1 cellular context compared by ENCODE assay signal in genomic region chr12:107681836-107682820, GRCh38.
TF ChIP-seq lines count a peak whose summit lies in the region.

No MANE protein-coding gene starts in this region.

TF ChIP-seq in HepG2, 621 proteins besides CTCF, POLR2A, EP300 and RAD21 (continued from another document and continues in another):
- TF ChIP-seq, protein P1, sequence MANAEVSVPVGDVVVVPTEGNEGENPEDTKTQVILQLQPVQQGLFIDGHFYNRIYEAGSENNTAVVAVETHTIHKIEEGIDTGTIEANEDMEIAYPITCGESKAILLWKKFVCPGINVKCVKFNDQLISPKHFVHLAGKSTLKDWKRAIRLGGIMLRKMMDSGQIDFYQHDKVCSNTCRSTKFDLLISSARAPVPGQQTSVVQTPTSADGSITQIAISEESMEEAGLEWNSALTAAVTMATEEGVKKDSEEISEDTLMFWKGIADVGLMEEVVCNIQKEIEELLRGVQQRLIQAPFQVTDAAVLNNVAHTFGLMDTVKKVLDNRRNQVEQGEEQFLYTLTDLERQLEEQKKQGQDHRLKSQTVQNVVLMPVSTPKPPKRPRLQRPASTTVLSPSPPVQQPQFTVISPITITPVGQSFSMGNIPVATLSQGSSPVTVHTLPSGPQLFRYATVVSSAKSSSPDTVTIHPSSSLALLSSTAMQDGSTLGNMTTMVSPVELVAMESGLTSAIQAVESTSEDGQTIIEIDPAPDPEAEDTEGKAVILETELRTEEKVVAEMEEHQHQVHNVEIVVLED (CRISPR knock-in tag; IDR thresholded peaks at IDR 0.05; ENCODE audit: borderline replicate concordance): no peak; the same call in 1 of the 2 replicates
- TF ChIP-seq KDM1A (CRISPR knock-in tag; IDR thresholded peaks at IDR 0.05): no peak
- TF ChIP-seq ZNF274 (CRISPR knock-in tag; IDR thresholded peaks at IDR 0.05): no peak
- TF ChIP-seq ZNF280B (CRISPR knock-in tag; IDR thresholded peaks at IDR 0.05; ENCODE audit: borderline replicate concordance): peak; percentile 45
- peak; percentile 61 for TF ChIP-seq DBP (CRISPR knock-in tag; IDR thresholded peaks at IDR 0.05; ENCODE audit: not compliant biosample characterization)
- TF ChIP-seq CEBPB (IDR thresholded peaks at IDR 0.05; ENCODE audit: borderline replicate concordance, low read depth, low read length): no peak
- TF ChIP-seq ZNF207 (IDR thresholded peaks at IDR 0.05; ENCODE audit: borderline replicate concordance): no peak
- TF ChIP-seq, protein P2, sequence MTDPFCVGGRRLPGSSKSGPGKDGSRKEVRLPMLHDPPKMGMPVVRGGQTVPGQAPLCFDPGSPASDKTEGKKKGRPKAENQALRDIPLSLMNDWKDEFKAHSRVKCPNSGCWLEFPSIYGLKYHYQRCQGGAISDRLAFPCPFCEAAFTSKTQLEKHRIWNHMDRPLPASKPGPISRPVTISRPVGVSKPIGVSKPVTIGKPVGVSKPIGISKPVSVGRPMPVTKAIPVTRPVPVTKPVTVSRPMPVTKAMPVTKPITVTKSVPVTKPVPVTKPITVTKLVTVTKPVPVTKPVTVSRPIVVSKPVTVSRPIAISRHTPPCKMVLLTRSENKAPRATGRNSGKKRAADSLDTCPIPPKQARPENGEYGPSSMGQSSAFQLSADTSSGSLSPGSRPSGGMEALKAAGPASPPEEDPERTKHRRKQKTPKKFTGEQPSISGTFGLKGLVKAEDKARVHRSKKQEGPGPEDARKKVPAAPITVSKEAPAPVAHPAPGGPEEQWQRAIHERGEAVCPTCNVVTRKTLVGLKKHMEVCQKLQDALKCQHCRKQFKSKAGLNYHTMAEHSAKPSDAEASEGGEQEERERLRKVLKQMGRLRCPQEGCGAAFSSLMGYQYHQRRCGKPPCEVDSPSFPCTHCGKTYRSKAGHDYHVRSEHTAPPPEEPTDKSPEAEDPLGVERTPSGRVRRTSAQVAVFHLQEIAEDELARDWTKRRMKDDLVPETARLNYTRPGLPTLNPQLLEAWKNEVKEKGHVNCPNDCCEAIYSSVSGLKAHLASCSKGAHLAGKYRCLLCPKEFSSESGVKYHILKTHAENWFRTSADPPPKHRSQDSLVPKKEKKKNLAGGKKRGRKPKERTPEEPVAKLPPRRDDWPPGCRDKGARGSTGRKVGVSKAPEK (CRISPR knock-in tag; IDR thresholded peaks at IDR 0.05; ENCODE audit: borderline replicate concordance): no peak
- TF ChIP-seq, protein P3, sequence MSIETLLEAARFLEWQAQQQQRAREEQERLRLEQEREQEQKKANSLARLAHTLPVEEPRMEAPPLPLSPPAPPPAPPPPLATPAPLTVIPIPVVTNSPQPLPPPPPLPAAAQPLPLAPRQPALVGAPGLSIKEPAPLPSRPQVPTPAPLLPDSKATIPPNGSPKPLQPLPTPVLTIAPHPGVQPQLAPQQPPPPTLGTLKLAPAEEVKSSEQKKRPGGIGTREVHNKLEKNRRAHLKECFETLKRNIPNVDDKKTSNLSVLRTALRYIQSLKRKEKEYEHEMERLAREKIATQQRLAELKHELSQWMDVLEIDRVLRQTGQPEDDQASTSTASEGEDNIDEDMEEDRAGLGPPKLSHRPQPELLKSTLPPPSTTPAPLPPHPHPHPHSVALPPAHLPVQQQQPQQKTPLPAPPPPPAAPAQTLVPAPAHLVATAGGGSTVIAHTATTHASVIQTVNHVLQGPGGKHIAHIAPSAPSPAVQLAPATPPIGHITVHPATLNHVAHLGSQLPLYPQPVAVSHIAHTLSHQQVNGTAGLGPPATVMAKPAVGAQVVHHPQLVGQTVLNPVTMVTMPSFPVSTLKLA (IDR thresholded peaks at IDR 0.05): no peak
- no peak for TF ChIP-seq ZNF629 (CRISPR knock-in tag; conservative IDR thresholded peaks at IDR 0.05)
- TF ChIP-seq ZNF556 (CRISPR knock-in tag; IDR thresholded peaks at IDR 0.05; ENCODE audit: borderline replicate concordance): no peak
- no peak for TF ChIP-seq ZFAT (CRISPR knock-in tag; conservative IDR thresholded peaks at IDR 0.05)
- TF ChIP-seq HINFP (CRISPR knock-in tag; IDR thresholded peaks at IDR 0.05; ENCODE audit: low read depth): no peak; the same call in 1 of the 2 replicates
- peak; percentile 63 for TF ChIP-seq HNF1B (CRISPR knock-in tag; IDR thresholded peaks at IDR 0.05)
- TF ChIP-seq PRDM10 (CRISPR knock-in tag; IDR thresholded peaks at IDR 0.05; ENCODE audit: low read depth): no peak; the same call in 1 of the 2 replicates
- TF ChIP-seq RFX3 (CRISPR knock-in tag; IDR thresholded peaks at IDR 0.05): no peak
- TF ChIP-seq DPF2 (CRISPR knock-in tag; IDR thresholded peaks at IDR 0.05; ENCODE audit: borderline replicate concordance, low read depth): no peak
- no peak for TF ChIP-seq JDP2 (CRISPR knock-in tag; IDR thresholded peaks at IDR 0.05; ENCODE audit: borderline replicate concordance)
- TF ChIP-seq ZNF569 (CRISPR knock-in tag; IDR thresholded peaks at IDR 0.05; ENCODE audit: borderline replicate concordance): no peak
- TF ChIP-seq LCORL (IDR thresholded peaks at IDR 0.05): no peak
- TF ChIP-seq LCORL (CRISPR knock-in tag; IDR thresholded peaks at IDR 0.05): 0 out of 2 replicates have a peak, but pooled peaks have one; percentile 48
- TF ChIP-seq ZNF143 (CRISPR knock-in tag; IDR thresholded peaks at IDR 0.05): 0 out of 2 replicates have a peak, but pooled peaks have one; percentile 19
- no peak for TF ChIP-seq SNAI1 (CRISPR knock-in tag; IDR thresholded peaks at IDR 0.05; ENCODE audit: borderline replicate concordance)
- TF ChIP-seq ZMYM2 (CRISPR knock-in tag; IDR thresholded peaks at IDR 0.05): no peak
- TF ChIP-seq, protein P4, sequence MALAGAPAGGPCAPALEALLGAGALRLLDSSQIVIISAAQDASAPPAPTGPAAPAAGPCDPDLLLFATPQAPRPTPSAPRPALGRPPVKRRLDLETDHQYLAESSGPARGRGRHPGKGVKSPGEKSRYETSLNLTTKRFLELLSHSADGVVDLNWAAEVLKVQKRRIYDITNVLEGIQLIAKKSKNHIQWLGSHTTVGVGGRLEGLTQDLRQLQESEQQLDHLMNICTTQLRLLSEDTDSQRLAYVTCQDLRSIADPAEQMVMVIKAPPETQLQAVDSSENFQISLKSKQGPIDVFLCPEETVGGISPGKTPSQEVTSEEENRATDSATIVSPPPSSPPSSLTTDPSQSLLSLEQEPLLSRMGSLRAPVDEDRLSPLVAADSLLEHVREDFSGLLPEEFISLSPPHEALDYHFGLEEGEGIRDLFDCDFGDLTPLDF (CRISPR knock-in tag; IDR thresholded peaks at IDR 0.05): peak; percentile 27; the same call in 1 of the 2 replicates
- 0 out of 2 replicates have a peak, but pooled peaks have one; percentile 24 for TF ChIP-seq ZNF552 (CRISPR knock-in tag; IDR thresholded peaks at IDR 0.05; ENCODE audit: borderline replicate concordance)
- TF ChIP-seq KLF16 (CRISPR knock-in tag; IDR thresholded peaks at IDR 0.05): peak in 1 of 2 experiments; percentile 42; a peak in 1 of 4 replicates
- no peak for TF ChIP-seq ZNF597 (CRISPR knock-in tag; IDR thresholded peaks at IDR 0.05)
- no peak for TF ChIP-seq CCAR2 (optimal IDR thresholded peaks at IDR 0.05; ENCODE audit: low read depth, low read length)
- 0 out of 2 replicates have a peak, but pooled peaks have one; percentile 38 for TF ChIP-seq WIZ (CRISPR knock-in tag; IDR thresholded peaks at IDR 0.05)
- no peak for TF ChIP-seq YY1 (IDR thresholded peaks at IDR 0.05; ENCODE audit: insufficient read depth, insufficient replicate concordance, low read depth, low read length)
- no peak for TF ChIP-seq SMYD3 (CRISPR knock-in tag; IDR thresholded peaks at IDR 0.05)
- TF ChIP-seq, protein P5, sequence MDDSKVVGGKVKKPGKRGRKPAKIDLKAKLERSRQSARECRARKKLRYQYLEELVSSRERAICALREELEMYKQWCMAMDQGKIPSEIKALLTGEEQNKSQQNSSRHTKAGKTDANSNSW (CRISPR knock-in tag; IDR thresholded peaks at IDR 0.05; ENCODE audit: borderline replicate concordance): no peak
- peak; percentile 40; the same call in 1 of the 2 replicates for TF ChIP-seq ZFP91 (CRISPR knock-in tag; IDR thresholded peaks at IDR 0.05; ENCODE audit: borderline replicate concordance)
- no peak; the same call in 1 of the 2 replicates for TF ChIP-seq GATAD2A (CRISPR knock-in tag; IDR thresholded peaks at IDR 0.05)
- TF ChIP-seq DR1 (CRISPR knock-in tag; IDR thresholded peaks at IDR 0.05): peak; percentile 96
- TF ChIP-seq RXRA (CRISPR knock-in tag; IDR thresholded peaks at IDR 0.05): no peak; the same call in 1 of the 2 replicates
- TF ChIP-seq ZNF501 (CRISPR knock-in tag; IDR thresholded peaks at IDR 0.05): peak; percentile 60
